Comparison of ENCODE assay signal across 27 cellular contexts in the genomic region with DNA sequence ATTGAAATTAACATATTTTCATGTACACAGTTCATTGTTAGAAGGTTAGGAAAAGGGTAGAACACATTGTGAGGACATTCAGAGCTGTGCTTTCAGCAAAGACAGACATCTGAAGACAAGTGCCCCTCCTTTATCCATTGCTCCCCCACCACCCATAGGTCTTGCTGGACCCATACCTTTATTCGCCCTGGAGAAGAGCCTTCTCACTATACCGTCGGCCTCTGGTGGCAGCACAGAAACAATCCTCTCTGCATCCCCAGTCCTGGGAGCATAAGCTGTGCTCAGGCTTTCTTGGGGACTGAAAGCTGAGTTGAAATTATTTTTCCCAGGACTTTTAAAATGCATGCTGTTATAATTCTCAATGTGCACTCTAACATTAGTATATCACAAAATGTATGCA.
"Had no signal": no experiment of that assay in that cellular context is flagged by ENCODE, and none has a peak within 500 bp of the region (broad histone marks: within the 10 kb centered on the region; RNA-seq: fewer than 3 reads in every experiment).

No MANE protein-coding gene starts in this region.

- H3K36me3 Mint-ChIP-seq: naive thymus-derived CD4-positive, alpha-beta T cell; stimulated activated naive B cell treated with anti-CD40 and anti-IgM and Interleukin-4, amounts not matched to agents 10 μg/mL and 1 μg/mL and 100 μg/mL, for 72 hours had no signal

- H3K4me1 Mint-ChIP-seq: naive thymus-derived CD4-positive, alpha-beta T cell; stimulated activated naive B cell treated with anti-CD40 and anti-IgM and Interleukin-4, amounts not matched to agents 10 μg/mL and 1 μg/mL and 100 μg/mL, for 72 hours had no signal

- H3K4me3 Mint-ChIP-seq: activated T-cell treated with anti-CD3 and anti-CD28 coated beads, Interleukin-2, amount 50 U/mL, for 24 hours; naive thymus-derived CD4-positive, alpha-beta T cell; stimulated activated naive B cell treated with anti-CD40 and anti-IgM and Interleukin-4, amounts not matched to agents 10 μg/mL and 1 μg/mL and 100 μg/mL, for 72 hours had no signal

- H3K9me3 Mint-ChIP-seq: activated T-cell treated with anti-CD3 and anti-CD28 coated beads, Interleukin-2, amount 50 U/mL, for 24 hours; stimulated activated naive B cell treated with anti-CD40 and anti-IgM and Interleukin-4, amounts not matched to agents 10 μg/mL and 1 μg/mL and 100 μg/mL, for 72 hours had no signal

- ATAC-seq: heart left ventricle; naive thymus-derived CD4-positive, alpha-beta T cell; pancreas; psoas muscle; stimulated activated naive B cell treated with anti-CD40 and anti-IgM and Interleukin-4, amounts not matched to agents 10 μg/mL and 1 μg/mL and 100 μg/mL, for 72 hours had no signal

- DNase-seq: activated CD4-positive, alpha-beta T cell treated with anti-CD3 and anti-CD28 coated beads for 4 hours; activated CD4-positive, alpha-beta T cell treated with anti-CD3 and anti-CD28 coated beads, Interleukin-2, amount 50 U/mL, for 4 hours; activated CD4-positive, CD25-positive, alpha-beta regulatory T cell; activated CD8-positive, alpha-beta memory T cell treated with anti-CD3 and anti-CD28 coated beads, Interleukin-2, amount 50 U/mL, for 48 hours; activated gamma-delta T cell; activated naive CD4-positive, alpha-beta T cell treated with anti-CD3 and anti-CD28 coated beads, Interleukin-2, amount 50 U/mL, for 16 hours; activated T-cell treated with anti-CD3 and anti-CD28 coated beads, Interleukin-2, amount 50 U/mL, for 24 hours; amniotic stem cell; brain microvascular endothelial cell; dorsolateral prefrontal cortex; effector memory CD4-positive, alpha-beta T cell; erythroblast; heart left ventricle; kidney; midbrain; naive thymus-derived CD4-positive, alpha-beta T cell; nucleus accumbens; pancreas; sigmoid colon; small intestine; stimulated activated CD4-positive, alpha-beta T cell treated with anti-CD3 and anti-CD28 coated beads, Interleukin-1b, Interleukin-23, amount 100 ng/mL, for 48 hours; stimulated activated naive B cell treated with anti-CD40 and anti-IgM and Interleukin-4, amounts not matched to agents 10 μg/mL and 1 μg/mL and 100 μg/mL, for 72 hours; stomach; T-helper 2 cell; thyroid gland; upper lobe of left lung had no signal

- H3K27me3 Mint-ChIP-seq: activated T-cell treated with anti-CD3 and anti-CD28 coated beads, Interleukin-2, amount 50 U/mL, for 24 hours; naive thymus-derived CD4-positive, alpha-beta T cell; stimulated activated naive B cell treated with anti-CD40 and anti-IgM and Interleukin-4, amounts not matched to agents 10 μg/mL and 1 μg/mL and 100 μg/mL, for 72 hours had no signal

- H3K27ac Mint-ChIP-seq: activated T-cell treated with anti-CD3 and anti-CD28 coated beads, Interleukin-2, amount 50 U/mL, for 24 hours; naive thymus-derived CD4-positive, alpha-beta T cell; stimulated activated naive B cell treated with anti-CD40 and anti-IgM and Interleukin-4, amounts not matched to agents 10 μg/mL and 1 μg/mL and 100 μg/mL, for 72 hours had no signal
